Comparison of ENCODE assay signal across 1 cellular context in genomic region chr20:46681032-46681854, GRCh38.
TF ChIP-seq lines count a peak whose summit lies in the region.

No MANE protein-coding gene starts in this region.

TF ChIP-seq in HepG2, 621 proteins besides CTCF, POLR2A, EP300 and RAD21 (continued from another document and continues in another):
- 0 out of 2 replicates have a peak, but pooled peaks have one; percentile 20 for TF ChIP-seq BORCS8-MEF2B (CRISPR knock-in tag; IDR thresholded peaks at IDR 0.05)
- no peak for TF ChIP-seq ZNF318 (CRISPR knock-in tag; IDR thresholded peaks at IDR 0.05)
- TF ChIP-seq KMT2B (CRISPR knock-in tag; IDR thresholded peaks at IDR 0.05): peak; percentile 65; the same call in 1 of the 2 replicates
- TF ChIP-seq, protein P1, sequence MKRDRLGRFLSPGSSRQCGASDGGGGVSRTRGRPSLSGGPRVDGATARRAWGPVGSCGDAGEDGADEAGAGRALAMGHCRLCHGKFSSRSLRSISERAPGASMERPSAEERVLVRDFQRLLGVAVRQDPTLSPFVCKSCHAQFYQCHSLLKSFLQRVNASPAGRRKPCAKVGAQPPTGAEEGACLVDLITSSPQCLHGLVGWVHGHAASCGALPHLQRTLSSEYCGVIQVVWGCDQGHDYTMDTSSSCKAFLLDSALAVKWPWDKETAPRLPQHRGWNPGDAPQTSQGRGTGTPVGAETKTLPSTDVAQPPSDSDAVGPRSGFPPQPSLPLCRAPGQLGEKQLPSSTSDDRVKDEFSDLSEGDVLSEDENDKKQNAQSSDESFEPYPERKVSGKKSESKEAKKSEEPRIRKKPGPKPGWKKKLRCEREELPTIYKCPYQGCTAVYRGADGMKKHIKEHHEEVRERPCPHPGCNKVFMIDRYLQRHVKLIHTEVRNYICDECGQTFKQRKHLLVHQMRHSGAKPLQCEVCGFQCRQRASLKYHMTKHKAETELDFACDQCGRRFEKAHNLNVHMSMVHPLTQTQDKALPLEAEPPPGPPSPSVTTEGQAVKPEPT (CRISPR knock-in tag; IDR thresholded peaks at IDR 0.05; ENCODE audit: low read depth): peak; percentile 33; the same call in 1 of the 2 replicates
- TF ChIP-seq ZFP37 (CRISPR knock-in tag; IDR thresholded peaks at IDR 0.05; ENCODE audit: borderline replicate concordance): 0 out of 2 replicates have a peak, but pooled peaks have one; percentile 21
- TF ChIP-seq FOSL2 (CRISPR knock-in tag; IDR thresholded peaks at IDR 0.05): peak; percentile 22; the same call in 1 of the 2 replicates
- no peak for TF ChIP-seq RELA (CRISPR knock-in tag; IDR thresholded peaks at IDR 0.05)
- peak; percentile 49; the same call in 1 of the 2 replicates for TF ChIP-seq KAT8 (CRISPR knock-in tag; IDR thresholded peaks at IDR 0.05)
- TF ChIP-seq ZNF614 (CRISPR knock-in tag; IDR thresholded peaks at IDR 0.05; ENCODE audit: borderline replicate concordance): 0 out of 2 replicates have a peak, but pooled peaks have one; percentile 26
- peak; percentile 48 for TF ChIP-seq MED1 (CRISPR knock-in tag; IDR thresholded peaks at IDR 0.05)
- no peak for TF ChIP-seq MBNL3 (CRISPR knock-in tag; conservative IDR thresholded peaks at IDR 0.05)
- 0 out of 2 replicates have a peak, but pooled peaks have one; percentile 22 for TF ChIP-seq TSC22D2 (CRISPR knock-in tag; IDR thresholded peaks at IDR 0.05; ENCODE audit: borderline replicate concordance)
- no peak for TF ChIP-seq ZFAT (CRISPR knock-in tag; conservative IDR thresholded peaks at IDR 0.05)
- TF ChIP-seq CHD4 (IDR thresholded peaks at IDR 0.05; ENCODE audit: borderline replicate concordance, low read length): peak; percentile 93
- TF ChIP-seq, protein P2, sequence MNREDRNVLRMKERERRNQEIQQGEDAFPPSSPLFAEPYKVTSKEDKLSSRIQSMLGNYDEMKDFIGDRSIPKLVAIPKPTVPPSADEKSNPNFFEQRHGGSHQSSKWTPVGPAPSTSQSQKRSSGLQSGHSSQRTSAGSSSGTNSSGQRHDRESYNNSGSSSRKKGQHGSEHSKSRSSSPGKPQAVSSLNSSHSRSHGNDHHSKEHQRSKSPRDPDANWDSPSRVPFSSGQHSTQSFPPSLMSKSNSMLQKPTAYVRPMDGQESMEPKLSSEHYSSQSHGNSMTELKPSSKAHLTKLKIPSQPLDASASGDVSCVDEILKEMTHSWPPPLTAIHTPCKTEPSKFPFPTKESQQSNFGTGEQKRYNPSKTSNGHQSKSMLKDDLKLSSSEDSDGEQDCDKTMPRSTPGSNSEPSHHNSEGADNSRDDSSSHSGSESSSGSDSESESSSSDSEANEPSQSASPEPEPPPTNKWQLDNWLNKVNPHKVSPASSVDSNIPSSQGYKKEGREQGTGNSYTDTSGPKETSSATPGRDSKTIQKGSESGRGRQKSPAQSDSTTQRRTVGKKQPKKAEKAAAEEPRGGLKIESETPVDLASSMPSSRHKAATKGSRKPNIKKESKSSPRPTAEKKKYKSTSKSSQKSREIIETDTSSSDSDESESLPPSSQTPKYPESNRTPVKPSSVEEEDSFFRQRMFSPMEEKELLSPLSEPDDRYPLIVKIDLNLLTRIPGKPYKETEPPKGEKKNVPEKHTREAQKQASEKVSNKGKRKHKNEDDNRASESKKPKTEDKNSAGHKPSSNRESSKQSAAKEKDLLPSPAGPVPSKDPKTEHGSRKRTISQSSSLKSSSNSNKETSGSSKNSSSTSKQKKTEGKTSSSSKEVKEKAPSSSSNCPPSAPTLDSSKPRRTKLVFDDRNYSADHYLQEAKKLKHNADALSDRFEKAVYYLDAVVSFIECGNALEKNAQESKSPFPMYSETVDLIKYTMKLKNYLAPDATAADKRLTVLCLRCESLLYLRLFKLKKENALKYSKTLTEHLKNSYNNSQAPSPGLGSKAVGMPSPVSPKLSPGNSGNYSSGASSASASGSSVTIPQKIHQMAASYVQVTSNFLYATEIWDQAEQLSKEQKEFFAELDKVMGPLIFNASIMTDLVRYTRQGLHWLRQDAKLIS (CRISPR knock-in tag; IDR thresholded peaks at IDR 0.05): peak; percentile 38; the same call in 1 of the 2 replicates
- 0 out of 2 replicates have a peak, but pooled peaks have one; percentile 44 for TF ChIP-seq MLX (CRISPR knock-in tag; IDR thresholded peaks at IDR 0.05)
- TF ChIP-seq ZNF331 (CRISPR knock-in tag; IDR thresholded peaks at IDR 0.05): peak; percentile 79
- TF ChIP-seq SMYD3 (CRISPR knock-in tag; IDR thresholded peaks at IDR 0.05): 0 out of 2 replicates have a peak, but pooled peaks have one; percentile 48
- TF ChIP-seq MTA1 (CRISPR knock-in tag; IDR thresholded peaks at IDR 0.05; ENCODE audit: borderline replicate concordance): peak; percentile 1; the same call in 1 of the 2 replicates
- peak; percentile 99 for TF ChIP-seq HNRNPK (IDR thresholded peaks at IDR 0.05; ENCODE audit: low read depth, low read length, poor library complexity, severe bottlenecking)
- peak; percentile 88 for TF ChIP-seq IRF2 (CRISPR knock-in tag; IDR thresholded peaks at IDR 0.05)
- TF ChIP-seq ZNF557 (CRISPR knock-in tag; IDR thresholded peaks at IDR 0.05): 0 out of 2 replicates have a peak, but pooled peaks have one; percentile 29
- TF ChIP-seq MXI1 (IDR thresholded peaks at IDR 0.05; ENCODE audit: borderline replicate concordance, low read depth, low read length): peak; percentile 26; the same call in 2 of the 3 replicates
- peak; percentile 75; the same call in 1 of the 2 replicates for TF ChIP-seq ZNF124 (CRISPR knock-in tag; IDR thresholded peaks at IDR 0.05)
- TF ChIP-seq RXRA (CRISPR knock-in tag; IDR thresholded peaks at IDR 0.05): no peak
- TF ChIP-seq ZNF609 (CRISPR knock-in tag; IDR thresholded peaks at IDR 0.05; ENCODE audit: borderline replicate concordance): no peak
- TF ChIP-seq, protein P3, sequence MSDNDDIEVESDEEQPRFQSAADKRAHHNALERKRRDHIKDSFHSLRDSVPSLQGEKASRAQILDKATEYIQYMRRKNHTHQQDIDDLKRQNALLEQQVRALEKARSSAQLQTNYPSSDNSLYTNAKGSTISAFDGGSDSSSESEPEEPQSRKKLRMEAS (IDR thresholded peaks at IDR 0.05): peak; percentile 43; the same call in 1 of the 2 replicates
- TF ChIP-seq RXRB (CRISPR knock-in tag; IDR thresholded peaks at IDR 0.05; ENCODE audit: borderline replicate concordance): peak; percentile 64; the same call in 1 of the 2 replicates
- TF ChIP-seq, protein P4, sequence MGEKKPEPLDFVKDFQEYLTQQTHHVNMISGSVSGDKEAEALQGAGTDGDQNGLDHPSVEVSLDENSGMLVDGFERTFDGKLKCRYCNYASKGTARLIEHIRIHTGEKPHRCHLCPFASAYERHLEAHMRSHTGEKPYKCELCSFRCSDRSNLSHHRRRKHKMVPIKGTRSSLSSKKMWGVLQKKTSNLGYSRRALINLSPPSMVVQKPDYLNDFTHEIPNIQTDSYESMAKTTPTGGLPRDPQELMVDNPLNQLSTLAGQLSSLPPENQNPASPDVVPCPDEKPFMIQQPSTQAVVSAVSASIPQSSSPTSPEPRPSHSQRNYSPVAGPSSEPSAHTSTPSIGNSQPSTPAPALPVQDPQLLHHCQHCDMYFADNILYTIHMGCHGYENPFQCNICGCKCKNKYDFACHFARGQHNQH (CRISPR knock-in tag; IDR thresholded peaks at IDR 0.05): no peak
- TF ChIP-seq, protein P5, sequence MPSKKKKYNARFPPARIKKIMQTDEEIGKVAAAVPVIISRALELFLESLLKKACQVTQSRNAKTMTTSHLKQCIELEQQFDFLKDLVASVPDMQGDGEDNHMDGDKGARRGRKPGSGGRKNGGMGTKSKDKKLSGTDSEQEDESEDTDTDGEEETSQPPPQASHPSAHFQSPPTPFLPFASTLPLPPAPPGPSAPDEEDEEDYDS (CRISPR knock-in tag; IDR thresholded peaks at IDR 0.05): peak; percentile 55; the same call in 1 of the 2 replicates
- TF ChIP-seq ZNF317 (CRISPR knock-in tag; IDR thresholded peaks at IDR 0.05): peak; percentile 15; the same call in 1 of the 2 replicates
